In genomic region chr5:75729321-75729720, GRCh38 we compare ENCODE assay signal across 17 cellular contexts. TPM values are rescaled to one million over a fixed set of nuclear protein-coding genes. Genes with fewer than 3 reads are reported as not detected.
DNase-seq lines count a peak whose midpoint lies in the region; ATAC-seq and TF ChIP-seq lines count a peak whose summit lies in the region.
"Had no signal": no experiment of that assay in that cellular context is flagged by ENCODE, and none has a peak within 500 bp of the region (broad histone marks: within the 10 kb centered on the region; RNA-seq: fewer than 3 reads in every experiment).

No MANE protein-coding gene starts in this region.

- intact Hi-C loops in activated CD4-positive, alpha-beta T cell treated with anti-CD3 and anti-CD28 coated beads, Interleukin-2, amount 10 ng/mL, durations not matched to agents 24 days and 14 days (cut with micrococcal nuclease), result no loop called here

- no peaks in the 10 kb centered on the region for H3K36me3 ChIP-seq in mucosa of rectum (ENCODE audit: control insufficient read depth in 2 of 2, insufficient read depth in 2 of 2, low read length in 2 of 2)
- H3K36me3 ChIP-seq: HAP-1 had no signal

- H3K9me3 Mint-ChIP-seq in activated CD4-positive, alpha-beta T cell treated with anti-CD3 and anti-CD28 coated beads, Interleukin-2, amount 10 ng/mL, durations not matched to agents 24 days and 14 days, result no peaks in the 10 kb centered on the region

- H3K27ac ChIP-seq in angular gyrus (ENCODE audit: low read depth, low read length) (peak overlapping the region; percentile 34), mucosa of rectum (ENCODE audit: low read depth in 2 of 2, low read length in 2 of 2) (peak overlapping the region; percentile 4 to 50)

- no peak for ATAC-seq in GM19023 (IDR thresholded peaks at IDR 0.05; ENCODE audit: unreplicated experiment)
- ATAC-seq: GM12878 had no signal

- no peak overlapping the region for H3K4me3 Mint-ChIP-seq in activated CD4-positive, alpha-beta T cell treated with anti-CD3 and anti-CD28 coated beads, Interleukin-2, amount 10 ng/mL, durations not matched to agents 24 days and 14 days

- peaks cover 9% of the 10 kb centered on the region for H3K27me3 Mint-ChIP-seq in activated CD4-positive, alpha-beta T cell treated with anti-CD3 and anti-CD28 coated beads, Interleukin-2, amount 10 ng/mL, durations not matched to agents 24 days and 14 days

- H3K27ac Mint-ChIP-seq in activated CD4-positive, alpha-beta T cell treated with anti-CD3 and anti-CD28 coated beads, Interleukin-2, amount 10 ng/mL, durations not matched to agents 24 days and 14 days, result no peak overlapping the region

- H3K9ac ChIP-seq in mucosa of rectum (ENCODE audit: low read depth in 1 of 2, low read length in 2 of 2), result no peak overlapping the region

- no peaks in the 10 kb centered on the region for H3K4me1 Mint-ChIP-seq in activated CD4-positive, alpha-beta T cell treated with anti-CD3 and anti-CD28 coated beads, Interleukin-2, amount 10 ng/mL, durations not matched to agents 24 days and 14 days

- H3K36me3 Mint-ChIP-seq in activated CD4-positive, alpha-beta T cell treated with anti-CD3 and anti-CD28 coated beads, Interleukin-2, amount 10 ng/mL, durations not matched to agents 24 days and 14 days (ENCODE audit: low read depth), result no peaks in the 10 kb centered on the region

- DNase-seq in fibroblast of pulmonary artery (ENCODE audit: low read depth), result peak; percentile 62
- peak; percentile 53 for DNase-seq in superior temporal gyrus (ENCODE audit: extremely low spot score)
- no peak for DNase-seq in activated CD4-positive, alpha-beta T cell treated with anti-CD3 and anti-CD28 coated beads, Interleukin-2, amount 10 ng/mL, durations not matched to agents 24 days and 14 days
- no peak for DNase-seq in SW480 (ENCODE audit: low spot score)
- DNase-seq: AML-193, DMS79, IMR-90, Kasumi-1, NCI-H2029, NCI-H526, OCI-M1, RPMI8226 had no signal

- H3K4me1 ChIP-seq in mucosa of rectum (ENCODE audit: control insufficient read depth in 2 of 2, insufficient read depth in 2 of 2, low read length in 2 of 2), result peaks cover 5 to 7% of the 10 kb centered on the region in 2 donors

- no peak overlapping the region for H3K4me3 ChIP-seq in fibroblast of pulmonary artery (replicated peaks; ENCODE audit: low read depth, low read length)
- H3K4me3 ChIP-seq in mucosa of rectum (ENCODE audit: low read length in 2 of 2), result no peak overlapping the region
- H3K4me3 ChIP-seq: GM12878, HAP-1 had no signal

- no peak for TF ChIP-seq CTCF in fibroblast of pulmonary artery (IDR thresholded peaks at IDR 0.05; ENCODE audit: low read length, missing control alignments)

- no peaks in the 10 kb centered on the region for H3K27me3 ChIP-seq in mucosa of rectum (ENCODE audit: control insufficient read depth in 2 of 2, insufficient read depth in 2 of 2, low read length in 2 of 2)

- no peaks in the 10 kb centered on the region for H3K9me3 ChIP-seq in mucosa of rectum (ENCODE audit: control insufficient read depth in 2 of 2, low read length in 2 of 2)
- H3K9me3 ChIP-seq: HAP-1 had no signal

RNA-seq across cellular contexts. Expression of gene POC5, which starts 12.1 kb away (rescaled TPM):
- 20.8 and 21.3 TPM in 2 replicates for total RNA-seq in activated CD4-positive, alpha-beta T cell treated with anti-CD3 and anti-CD28 coated beads, Interleukin-2, amount 10 ng/mL, durations not matched to agents 24 days and 14 days

Comparison
In these comparisons a context has a peak if more than half of its experiments do, and no peak if none do; other contexts are left out.
1. DNase-seq: peak in fibroblast of pulmonary artery (single experiment) and superior temporal gyrus (single experiment); none in activated CD4-positive, alpha-beta T cell treated with anti-CD3 and anti-CD28 coated beads, Interleukin-2, amount 10 ng/mL, durations not matched to agents 24 days and 14 days (single experiment) and SW480 (single experiment).